In genomic region chr17:57945999-57946797, GRCh38 we compare ENCODE assay signal across 9 cellular contexts. TPM values are rescaled to one million over a fixed set of nuclear protein-coding genes. Genes with fewer than 3 reads are reported as not detected.
DNase-seq lines count a peak whose midpoint lies in the region; ATAC-seq, FAIRE-seq and TF ChIP-seq lines count a peak whose summit lies in the region.
"Had no signal": no experiment of that assay in that cellular context is flagged by ENCODE, and none has a peak within 500 bp of the region (broad histone marks: within the 10 kb centered on the region; RNA-seq: fewer than 3 reads in every experiment).

No MANE protein-coding gene starts in this region.

- CTCF ChIA-PET in activated CD8-positive, alpha-beta memory T cell treated with anti-CD3 and anti-CD28 coated beads, Interleukin-2, amount 10 ng/mL, durations not matched to agents 7 days and 5 days (lab: Charles Lee): interaction anchor here (0.6 to 2.5 kb wide), 11 partner anchors 10 to 1544 kb away, joined by 3 to 11 read pairs (median 5); partner anchors contain the start of gene CUEDC1

- no peaks in the 10 kb centered on the region for H3K27me3 ChIP-seq in bronchial epithelial cell (ENCODE audit: control insufficient read depth, insufficient read depth, low read length)

- H3K4me3 Mint-ChIP-seq in activated CD8-positive, alpha-beta memory T cell treated with anti-CD3 and anti-CD28 coated beads, Interleukin-2, amount 10 ng/mL, durations not matched to agents 7 days and 5 days: peak overlapping the region; percentile 62
- peak overlapping the region; percentile 90 for H3K4me3 Mint-ChIP-seq in natural killer cell

- H3K27me3 Mint-ChIP-seq in activated CD8-positive, alpha-beta memory T cell treated with anti-CD3 and anti-CD28 coated beads, Interleukin-2, amount 10 ng/mL, durations not matched to agents 7 days and 5 days: peaks cover 56% of the 10 kb centered on the region
- H3K27me3 Mint-ChIP-seq in natural killer cell (ENCODE audit: low read depth in 2 of 2): peaks cover 20 to 30% of the 10 kb centered on the region in 2 donors

- DNase-seq in activated CD8-positive, alpha-beta memory T cell treated with anti-CD3 and anti-CD28 coated beads, Interleukin-2, amount 10 ng/mL, durations not matched to agents 7 days and 5 days: no peak
- DNase-seq in activated CD8-positive, alpha-beta memory T cell treated with anti-CD3 and anti-CD28 coated beads, Interleukin-2, amount 50 U/mL, for 48 hours: no peak
- peak; percentile 92 for DNase-seq in bronchial epithelial cell (ENCODE audit: low read depth)
- DNase-seq in natural killer cell: no peak
- DNase-seq in DMS114 treated with DMSO at 0.1 percent for 48 hours (lab: John Stamatoyannopoulos, UW; ENCODE audit: unreplicated experiment): no peak
- no peak for DNase-seq in NCI-H1436 treated with DMSO at 0.1 percent for 48 hours (lab: John Stamatoyannopoulos, UW)

- no peaks in the 10 kb centered on the region for H3K9me3 Mint-ChIP-seq in activated CD8-positive, alpha-beta memory T cell treated with anti-CD3 and anti-CD28 coated beads, Interleukin-2, amount 10 ng/mL, durations not matched to agents 7 days and 5 days (ENCODE audit: low read depth)
- H3K9me3 Mint-ChIP-seq in natural killer cell: no peaks in the 10 kb centered on the region

- H3K4me3 ChIP-seq in bronchial epithelial cell (ENCODE audit: low read depth, low read length): peak overlapping the region; percentile 21

- no peak overlapping the region for H3K27ac Mint-ChIP-seq in activated CD8-positive, alpha-beta memory T cell treated with anti-CD3 and anti-CD28 coated beads, Interleukin-2, amount 10 ng/mL, durations not matched to agents 7 days and 5 days
- peak overlapping the region in 1 of 2 donors; percentile 74 for H3K27ac Mint-ChIP-seq in natural killer cell

- no peaks in the 10 kb centered on the region for H3K36me3 Mint-ChIP-seq in activated CD8-positive, alpha-beta memory T cell treated with anti-CD3 and anti-CD28 coated beads, Interleukin-2, amount 10 ng/mL, durations not matched to agents 7 days and 5 days
- H3K36me3 Mint-ChIP-seq in natural killer cell: no peaks in the 10 kb centered on the region

- no peak for FAIRE-seq in bronchial epithelial cell (lab: Jason Lieb, UNC)
- FAIRE-seq: colon had no signal

- H3K4me1 Mint-ChIP-seq in activated CD8-positive, alpha-beta memory T cell treated with anti-CD3 and anti-CD28 coated beads, Interleukin-2, amount 10 ng/mL, durations not matched to agents 7 days and 5 days: peaks cover 42% of the 10 kb centered on the region
- peaks cover 33 to 40% of the 10 kb centered on the region in 2 donors for H3K4me1 Mint-ChIP-seq in natural killer cell

- ATAC-seq in activated CD8-positive, alpha-beta memory T cell treated with anti-CD3 and anti-CD28 coated beads, Interleukin-2, amount 10 ng/mL, durations not matched to agents 7 days and 5 days: peak; percentile 28
- ATAC-seq in HG03521 (IDR thresholded peaks at IDR 0.05; ENCODE audit: unreplicated experiment) (peak; percentile 14), natural killer cell (peak; percentile 13 to 15 (median 14)), HG02981 (IDR thresholded peaks at IDR 0.05; ENCODE audit: unreplicated experiment) (no peak)

- TF ChIP-seq CTCF in bronchial epithelial cell (IDR thresholded peaks at IDR 0.05; ENCODE audit: insufficient read depth, low read length, severe bottlenecking) (no peak), natural killer cell (IDR thresholded peaks at IDR 0.05) (no peak)

- H3K36me3 ChIP-seq in bronchial epithelial cell (ENCODE audit: control insufficient read depth, insufficient read depth, low read length): no peaks in the 10 kb centered on the region

- intact Hi-C loops in natural killer cell (cut with micrococcal nuclease): loop anchor here (5.0 kb wide), 2 partner anchors 39 to 51 kb away; no protein-coding TSS in a partner anchor

RNA-seq across cellular contexts. Expression of gene CUEDC1, which starts 9.0 kb away (rescaled TPM):
- not detected for total RNA-seq in activated CD8-positive, alpha-beta memory T cell treated with anti-CD3 and anti-CD28 coated beads, Interleukin-2, amount 10 ng/mL, durations not matched to agents 7 days and 5 days
- total RNA-seq in bronchial epithelial cell (3.4 and 6.9 TPM in 2 replicates), natural killer cell (1 to 10 TPM; 1.5 to 3.7 (median 2.6) TPM)

RNA-seq across cellular contexts. Expression of gene VEZF1, which starts 41.9 kb away (rescaled TPM):
- 10 to 100 TPM; 33.2 to 37.6 TPM for total RNA-seq in activated CD8-positive, alpha-beta memory T cell treated with anti-CD3 and anti-CD28 coated beads, Interleukin-2, amount 10 ng/mL, durations not matched to agents 7 days and 5 days
- total RNA-seq in bronchial epithelial cell (17.3 and 23.2 TPM in 2 replicates), natural killer cell (10 to 100 TPM; 49.8 to 64.6 (median 63.4) TPM)
